ENCODE assay signal across 33 cellular contexts in the genomic region with DNA sequence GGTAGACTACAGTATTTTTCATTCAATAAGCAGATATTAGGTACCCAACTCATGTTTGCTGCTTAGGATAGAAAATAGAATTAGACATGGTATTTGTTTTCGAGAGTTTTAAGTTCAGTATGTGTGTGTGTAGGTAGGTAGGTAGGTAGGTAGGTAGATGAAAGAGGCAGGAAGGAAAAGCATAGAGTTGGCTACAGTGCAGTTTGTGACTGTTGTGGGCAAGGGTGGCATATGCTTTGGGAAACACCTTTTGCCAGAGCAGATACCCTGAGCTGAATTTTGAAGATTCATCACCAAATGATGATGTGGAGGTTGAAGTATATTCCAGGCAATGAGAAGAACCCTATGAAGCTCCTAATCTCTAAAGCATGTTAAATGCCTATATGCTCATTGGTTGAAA. TPM values are rescaled to one million over a fixed set of nuclear protein-coding genes. Genes with fewer than 3 reads are reported as not detected.
"Had no signal": no experiment of that assay in that cellular context is flagged by ENCODE, and none has a peak within 500 bp of the region (broad histone marks: within the 10 kb centered on the region; RNA-seq: fewer than 3 reads in every experiment).

No MANE protein-coding gene starts in this region.

- H3K27me3 ChIP-seq: adrenal gland, body of pancreas, brain microvascular endothelial cell, breast epithelium had no signal

- DNase-seq: activated B cell treated with CpG ODN at 0.5 μM for 24 hours; activated CD4-positive, alpha-beta memory T cell treated with anti-CD3 and anti-CD28 coated beads for 36 hours; activated CD4-positive, alpha-beta T cell treated with anti-CD3 and anti-CD28 coated beads for 4 hours; activated CD4-positive, alpha-beta T cell treated with anti-CD3 and anti-CD28 coated beads, Interleukin-2, amount 10 ng/mL, durations not matched to agents 24 days and 14 days; activated CD4-positive, alpha-beta T cell treated with anti-CD3 and anti-CD28 coated beads, Interleukin-2, amount 50 U/mL, for 1 hour; activated CD4-positive, alpha-beta T cell treated with anti-CD3 and anti-CD28 coated beads, Interleukin-2, amount 50 U/mL, for 4 hours; activated CD4-positive, CD25-positive, alpha-beta regulatory T cell treated with anti-CD3 and anti-CD28 coated beads, Interleukin-2, amount 50 U/mL, for 72 hours; activated CD8-positive, alpha-beta memory T cell treated with anti-CD3 and anti-CD28 coated beads, Interleukin-2, amount 50 U/mL, for 4 hours; activated CD8-positive, alpha-beta T cell treated with anti-CD3 and anti-CD28 coated beads for 36 hours; activated effector memory CD4-positive, alpha-beta T cell treated with anti-CD3 and anti-CD28 coated beads, Interleukin-2, amount 50 U/mL, for 16 hours; activated gamma-delta T cell treated with Interleukin-2 at 50 U/mL for 16 hours; activated naive CD4-positive, alpha-beta T cell; activated naive CD4-positive, alpha-beta T cell treated with anti-CD3 and anti-CD28 coated beads for 36 hours; activated naive CD4-positive, alpha-beta T cell treated with anti-CD3 and anti-CD28 coated beads, Interleukin-2, amount 50 U/mL, for 16 hours; activated T-cell treated with anti-CD3 and anti-CD28 coated beads for 4 hours; activated T-cell treated with anti-CD3 and anti-CD28 coated beads, Interleukin-2, amount 50 U/mL, for 1 hour; activated T-cell treated with anti-CD3 and anti-CD28 coated beads, Interleukin-2, amount 50 U/mL, for 4 hours; activated T-cell treated with anti-CD3 and anti-CD28 coated beads, Interleukin-2, amount 50 U/mL, for 72 hours; adrenal gland; amniotic stem cell; aorta; body of pancreas; brain microvascular endothelial cell; central memory CD4-positive, alpha-beta T cell; SW 1271; T-helper 2 cell; T-helper 9 cell had no signal

- H3K36me3 ChIP-seq: adrenal gland, brain microvascular endothelial cell, breast epithelium had no signal

- H3K4me1 ChIP-seq: adrenal gland, breast epithelium had no signal

- H3K27ac Mint-ChIP-seq: activated B cell treated with CpG ODN at 0.5 μM for 24 hours; activated CD4-positive, alpha-beta memory T cell treated with anti-CD3 and anti-CD28 coated beads for 36 hours; activated CD4-positive, alpha-beta T cell treated with anti-CD3 and anti-CD28 coated beads, Interleukin-2, amount 10 ng/mL, durations not matched to agents 24 days and 14 days; activated CD8-positive, alpha-beta T cell treated with anti-CD3 and anti-CD28 coated beads for 36 hours; activated naive CD4-positive, alpha-beta T cell treated with anti-CD3 and anti-CD28 coated beads for 36 hours; activated naive CD4-positive, alpha-beta T cell treated with anti-CD3 and anti-CD28 coated beads, Interleukin-2, amount 50 U/mL, for 72 hours; activated T-helper 1 cell treated with anti-CD3 and anti-CD28 coated beads, Interleukin-12 subunit alpha, Interleukin-12 subunit beta, Interleukin-2, Interleukin-4 antibody, amounts not matched to agents 30 ng/mL and 10 ng/mL and 1 ng/mL, durations not matched to agents 14 hours and 24 hours and 36 hours; activated T-helper 17 cell treated with anti-CD3 and anti-CD28 coated beads, Interleukin-2, amount 50 U/mL, for 72 hours; T-helper 2 cell treated with Interferon-gamma antibody and Interleukin-4, amounts not matched to agents 5 μg/mL and 100 μg/mL, for 36 hours had no signal

- H3K27ac ChIP-seq: adrenal gland, body of pancreas, brain microvascular endothelial cell, breast epithelium, VCaP had no signal

- H3K4me1 Mint-ChIP-seq: activated B cell treated with CpG ODN at 0.5 μM for 24 hours; activated CD4-positive, alpha-beta T cell treated with anti-CD3 and anti-CD28 coated beads, Interleukin-2, amount 10 ng/mL, durations not matched to agents 24 days and 14 days; activated T-helper 17 cell treated with anti-CD3 and anti-CD28 coated beads, Interleukin-2, amount 50 U/mL, for 72 hours had no signal

- H3K9me3 ChIP-seq: adrenal gland, body of pancreas, breast epithelium had no signal

- H3K27me3 Mint-ChIP-seq: activated CD8-positive, alpha-beta T cell treated with anti-CD3 and anti-CD28 coated beads for 36 hours had no signal

- H3K4me3 ChIP-seq: adrenal gland, body of pancreas, breast epithelium had no signal

- ATAC-seq: activated CD8-positive, alpha-beta T cell treated with anti-CD3 and anti-CD28 coated beads for 36 hours; activated naive CD4-positive, alpha-beta T cell treated with anti-CD3 and anti-CD28 coated beads, Interleukin-2, amount 50 U/mL, for 72 hours; activated T-cell treated with anti-CD3 and anti-CD28 coated beads, Interleukin-2, amount 50 U/mL, for 72 hours; activated T-helper 17 cell treated with anti-CD3 and anti-CD28 coated beads, Interleukin-2, amount 50 U/mL, for 72 hours; body of pancreas had no signal

- H3K36me3 Mint-ChIP-seq: activated CD4-positive, alpha-beta memory T cell treated with anti-CD3 and anti-CD28 coated beads for 36 hours; activated naive CD4-positive, alpha-beta T cell treated with anti-CD3 and anti-CD28 coated beads, Interleukin-2, amount 50 U/mL, for 72 hours had no signal

- H3K4me3 Mint-ChIP-seq: activated B cell treated with CpG ODN at 0.5 μM for 24 hours; activated CD4-positive, alpha-beta memory T cell treated with anti-CD3 and anti-CD28 coated beads for 36 hours; activated CD4-positive, alpha-beta T cell treated with anti-CD3 and anti-CD28 coated beads, Interleukin-2, amount 10 ng/mL, durations not matched to agents 24 days and 14 days; activated CD8-positive, alpha-beta T cell treated with anti-CD3 and anti-CD28 coated beads for 36 hours; activated naive CD4-positive, alpha-beta T cell treated with anti-CD3 and anti-CD28 coated beads for 36 hours; activated T-cell treated with anti-CD3 and anti-CD28 coated beads, Interleukin-2, amount 50 U/mL, for 4 hours; activated T-cell treated with anti-CD3 and anti-CD28 coated beads, Interleukin-2, amount 50 U/mL, for 72 hours; activated T-helper 1 cell treated with anti-CD3 and anti-CD28 coated beads, Interleukin-12 subunit alpha, Interleukin-12 subunit beta, Interleukin-2, Interleukin-4 antibody, amounts not matched to agents 30 ng/mL and 10 ng/mL and 1 ng/mL, durations not matched to agents 14 hours and 24 hours and 36 hours; activated T-helper 17 cell treated with anti-CD3 and anti-CD28 coated beads, Interleukin-2, amount 50 U/mL, for 72 hours; T-helper 2 cell treated with Interferon-gamma antibody and Interleukin-4, amounts not matched to agents 5 μg/mL and 100 μg/mL, for 36 hours had no signal

- H3K9me3 Mint-ChIP-seq: activated B cell treated with CpG ODN at 0.5 μM for 24 hours; activated CD4-positive, alpha-beta memory T cell treated with anti-CD3 and anti-CD28 coated beads for 36 hours; activated CD4-positive, alpha-beta T cell treated with anti-CD3 and anti-CD28 coated beads, Interleukin-2, amount 10 ng/mL, durations not matched to agents 24 days and 14 days; activated CD8-positive, alpha-beta T cell treated with anti-CD3 and anti-CD28 coated beads for 36 hours; activated naive CD4-positive, alpha-beta T cell treated with anti-CD3 and anti-CD28 coated beads for 36 hours; activated naive CD4-positive, alpha-beta T cell treated with anti-CD3 and anti-CD28 coated beads, Interleukin-2, amount 50 U/mL, for 72 hours; activated T-cell treated with anti-CD3 and anti-CD28 coated beads, Interleukin-2, amount 50 U/mL, for 4 hours; activated T-cell treated with anti-CD3 and anti-CD28 coated beads, Interleukin-2, amount 50 U/mL, for 72 hours; activated T-helper 1 cell treated with anti-CD3 and anti-CD28 coated beads, Interleukin-12 subunit alpha, Interleukin-12 subunit beta, Interleukin-2, Interleukin-4 antibody, amounts not matched to agents 30 ng/mL and 10 ng/mL and 1 ng/mL, durations not matched to agents 14 hours and 24 hours and 36 hours; activated T-helper 17 cell treated with anti-CD3 and anti-CD28 coated beads, Interleukin-2, amount 50 U/mL, for 72 hours; T-helper 2 cell treated with Interferon-gamma antibody and Interleukin-4, amounts not matched to agents 5 μg/mL and 100 μg/mL, for 36 hours had no signal

RNA-seq across cellular contexts. Expression of gene PCSK5, which starts 20.0 kb away (rescaled TPM):
- total RNA-seq: activated B cell treated with CpG ODN at 0.5 μM for 24 hours had no signal
